In genomic region chr7:73828972-73829371, GRCh38 we compare ENCODE assay signal across 1 cellular context.
TF ChIP-seq lines count a peak whose summit lies in the region.

No MANE protein-coding gene starts in this region.

TF ChIP-seq in WTC11, 78 proteins besides CTCF, POLR2A, EP300 and RAD21:
- TF ChIP-seq TCF7 (CRISPR knock-in tag; IDR thresholded peaks at IDR 0.05; ENCODE audit: low read depth) (no peak), ZNF121 (CRISPR knock-in tag; IDR thresholded peaks at IDR 0.05) (peak; percentile 90), CREB1 (CRISPR knock-in tag; IDR thresholded peaks at IDR 0.05) (no peak), SP1 (CRISPR knock-in tag; conservative IDR thresholded peaks at IDR 0.05) (no peak), E2F4 (CRISPR knock-in tag; IDR thresholded peaks at IDR 0.05; ENCODE audit: borderline replicate concordance, low read depth) (no peak), RORB (CRISPR knock-in tag; IDR thresholded peaks at IDR 0.05) (no peak)
- TF ChIP-seq, protein P1, sequence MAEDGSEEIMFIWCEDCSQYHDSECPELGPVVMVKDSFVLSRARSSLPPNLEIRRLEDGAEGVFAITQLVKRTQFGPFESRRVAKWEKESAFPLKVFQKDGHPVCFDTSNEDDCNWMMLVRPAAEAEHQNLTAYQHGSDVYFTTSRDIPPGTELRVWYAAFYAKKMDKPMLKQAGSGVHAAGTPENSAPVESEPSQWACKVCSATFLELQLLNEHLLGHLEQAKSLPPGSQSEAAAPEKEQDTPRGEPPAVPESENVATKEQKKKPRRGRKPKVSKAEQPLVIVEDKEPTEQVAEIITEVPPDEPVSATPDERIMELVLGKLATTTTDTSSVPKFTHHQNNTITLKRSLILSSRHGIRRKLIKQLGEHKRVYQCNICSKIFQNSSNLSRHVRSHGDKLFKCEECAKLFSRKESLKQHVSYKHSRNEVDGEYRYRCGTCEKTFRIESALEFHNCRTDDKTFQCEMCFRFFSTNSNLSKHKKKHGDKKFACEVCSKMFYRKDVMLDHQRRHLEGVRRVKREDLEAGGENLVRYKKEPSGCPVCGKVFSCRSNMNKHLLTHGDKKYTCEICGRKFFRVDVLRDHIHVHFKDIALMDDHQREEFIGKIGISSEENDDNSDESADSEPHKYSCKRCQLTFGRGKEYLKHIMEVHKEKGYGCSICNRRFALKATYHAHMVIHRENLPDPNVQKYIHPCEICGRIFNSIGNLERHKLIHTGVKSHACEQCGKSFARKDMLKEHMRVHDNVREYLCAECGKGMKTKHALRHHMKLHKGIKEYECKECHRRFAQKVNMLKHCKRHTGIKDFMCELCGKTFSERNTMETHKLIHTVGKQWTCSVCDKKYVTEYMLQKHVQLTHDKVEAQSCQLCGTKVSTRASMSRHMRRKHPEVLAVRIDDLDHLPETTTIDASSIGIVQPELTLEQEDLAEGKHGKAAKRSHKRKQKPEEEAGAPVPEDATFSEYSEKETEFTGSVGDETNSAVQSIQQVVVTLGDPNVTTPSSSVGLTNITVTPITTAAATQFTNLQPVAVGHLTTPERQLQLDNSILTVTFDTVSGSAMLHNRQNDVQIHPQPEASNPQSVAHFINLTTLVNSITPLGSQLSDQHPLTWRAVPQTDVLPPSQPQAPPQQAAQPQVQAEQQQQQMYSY (CRISPR knock-in tag; IDR thresholded peaks at IDR 0.05) = no peak
- TF ChIP-seq, protein P2, sequence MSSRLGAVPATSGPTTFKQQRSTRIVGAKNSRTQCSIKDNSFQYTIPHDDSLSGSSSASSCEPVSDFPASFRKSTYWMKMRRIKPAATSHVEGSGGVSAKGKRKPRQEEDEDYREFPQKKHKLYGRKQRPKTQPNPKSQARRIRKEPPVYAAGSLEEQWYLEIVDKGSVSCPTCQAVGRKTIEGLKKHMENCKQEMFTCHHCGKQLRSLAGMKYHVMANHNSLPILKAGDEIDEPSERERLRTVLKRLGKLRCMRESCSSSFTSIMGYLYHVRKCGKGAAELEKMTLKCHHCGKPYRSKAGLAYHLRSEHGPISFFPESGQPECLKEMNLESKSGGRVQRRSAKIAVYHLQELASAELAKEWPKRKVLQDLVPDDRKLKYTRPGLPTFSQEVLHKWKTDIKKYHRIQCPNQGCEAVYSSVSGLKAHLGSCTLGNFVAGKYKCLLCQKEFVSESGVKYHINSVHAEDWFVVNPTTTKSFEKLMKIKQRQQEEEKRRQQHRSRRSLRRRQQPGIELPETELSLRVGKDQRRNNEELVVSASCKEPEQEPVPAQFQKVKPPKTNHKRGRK (CRISPR knock-in tag; IDR thresholded peaks at IDR 0.05; ENCODE audit: borderline replicate concordance) = no peak
